In the genomic region with DNA sequence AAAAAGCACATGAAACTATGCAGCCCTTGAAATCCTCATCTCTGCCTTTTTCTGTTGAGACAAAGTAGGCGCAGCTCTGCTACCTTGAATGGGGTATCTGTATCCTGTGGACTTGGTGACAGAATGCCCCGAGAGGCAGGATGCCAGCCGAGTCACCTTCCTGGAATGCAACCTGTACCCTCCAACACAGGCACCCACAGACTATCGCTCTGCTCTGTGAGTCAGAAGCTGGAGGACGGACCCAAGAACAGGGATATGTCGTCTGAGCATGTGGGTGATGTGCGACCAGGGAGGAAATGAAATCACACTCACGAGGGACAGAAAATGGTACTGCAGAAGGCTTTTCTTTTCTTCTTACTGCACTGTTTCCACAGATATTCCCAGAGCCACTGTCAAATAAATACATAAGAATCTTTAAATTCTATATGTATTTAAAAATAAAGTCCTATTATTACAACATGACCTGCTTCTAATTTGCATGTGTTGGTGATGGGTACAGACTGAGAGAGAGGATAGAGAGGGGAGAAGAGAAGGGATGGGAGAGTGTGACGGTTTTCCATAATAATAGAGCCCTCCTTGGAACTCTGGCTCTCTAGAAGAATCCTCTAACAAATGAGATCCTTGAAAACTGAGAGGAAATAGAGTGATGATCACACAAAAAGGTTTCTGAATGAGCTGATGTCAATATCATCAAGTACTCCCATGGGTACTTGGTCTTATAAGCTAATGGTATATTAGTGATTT, we compare ENCODE assay signal across 10 cellular contexts.
DNase-seq lines count a peak whose midpoint lies in the region; ATAC-seq and TF ChIP-seq lines count a peak whose summit lies in the region.
"Had no signal": no experiment of that assay in that cellular context is flagged by ENCODE, and none has a peak within 500 bp of the region (broad histone marks: within the 10 kb centered on the region; RNA-seq: fewer than 3 reads in every experiment).

No MANE protein-coding gene starts in this region.

- peaks cover 85% of the 10 kb centered on the region for H3K4me1 ChIP-seq in Loucy (ENCODE audit: insufficient read depth, low read length, poor library complexity, severe bottlenecking)
- no peaks in the 10 kb centered on the region for H3K4me1 ChIP-seq in gastrocnemius medialis
- H3K4me1 ChIP-seq: lower lobe of right lung had no signal

- TF ChIP-seq POLR2A in gastrocnemius medialis (IDR thresholded peaks at IDR 0.05), result no peak

- H3K27me3 Mint-ChIP-seq in MCF 10A (ENCODE audit: insufficient read depth, unreplicated experiment), result no peaks in the 10 kb centered on the region
- no peaks in the 10 kb centered on the region for H3K27me3 Mint-ChIP-seq in osteocyte (ENCODE audit: unreplicated experiment)

- POLR2A ChIA-PET in MCF 10A (lab: Yijun Ruan, JAX), result interaction anchor here (2.3 kb wide), 1 partner anchor 15 kb away, joined by 6 read pairs; no protein-coding TSS in a partner anchor

- DNase-seq in ACHN (peak; percentile 88), MCF 10A (ENCODE audit: unreplicated experiment) (peak; percentile 75), osteocyte (ENCODE audit: extremely low spot score, unreplicated experiment) (no peak), NCI-H2029 (lab: John Stamatoyannopoulos, UW) (no peak), SHP77 treated with DMSO at 0.1 percent for 48 hours (lab: John Stamatoyannopoulos, UW) (no peak), gastrocnemius medialis (no peak)
- DNase-seq: lower lobe of right lung had no signal

- no peak for TF ChIP-seq CTCF in Loucy (conservative IDR thresholded peaks at IDR 0.05; ENCODE audit: low read length)
- TF ChIP-seq CTCF in MCF 10A (IDR thresholded peaks at IDR 0.05; ENCODE audit: unreplicated experiment), result no peak
- TF ChIP-seq CTCF in osteocyte (IDR thresholded peaks at IDR 0.05), result no peak
- TF ChIP-seq CTCF in gastrocnemius medialis (IDR thresholded peaks at IDR 0.05 in 4 of 5, conservative IDR thresholded peaks at IDR 0.05 in 1 of 5), result no peak

- H3K36me3 ChIP-seq in Loucy (ENCODE audit: insufficient read depth, low read length) (no peaks in the 10 kb centered on the region), gastrocnemius medialis (no peaks in the 10 kb centered on the region)
- H3K36me3 ChIP-seq: lower lobe of right lung had no signal

- H3K27ac ChIP-seq in gastrocnemius medialis, result no peak overlapping the region
- H3K27ac ChIP-seq: lower lobe of right lung, VCaP had no signal

- H3K9me3 Mint-ChIP-seq in MCF 10A (ENCODE audit: unreplicated experiment) (no peaks in the 10 kb centered on the region), osteocyte (ENCODE audit: unreplicated experiment) (no peaks in the 10 kb centered on the region)

- H3K4me2 ChIP-seq in Loucy (ENCODE audit: low read depth, low read length, poor library complexity, severe bottlenecking), result peak overlapping the region; percentile 63

- H3K4me3 ChIP-seq in Loucy (ENCODE audit: low read length, poor library complexity, severe bottlenecking) (peak overlapping the region; percentile 36), gastrocnemius medialis (no peak overlapping the region)
- H3K4me3 ChIP-seq: lower lobe of right lung had no signal

- H3K36me3 Mint-ChIP-seq in MCF 10A (ENCODE audit: insufficient read depth, unreplicated experiment) (no peaks in the 10 kb centered on the region), osteocyte (ENCODE audit: unreplicated experiment) (no peaks in the 10 kb centered on the region)

- in situ Hi-C loops in ACHN (cut with HindIII; ENCODE audit: low pct_ligation_motif_present, low pct_unique_long_range_greater_than_20kb, low sequenced_read_pairs), result no loop called here
- in situ Hi-C loops in gastrocnemius medialis (cut with MboI; ENCODE audit: low sequenced_read_pairs in 4 of 4), result no loop called here

- H4K20me1 ChIP-seq in Loucy (ENCODE audit: insufficient read depth, low read length, poor library complexity, severe bottlenecking), result no peaks in the 10 kb centered on the region

- peak overlapping the region; percentile 70 for H3K9ac ChIP-seq in Loucy (ENCODE audit: low read depth, low read length, poor library complexity, severe bottlenecking)

- no peaks in the 10 kb centered on the region for H3K9me2 ChIP-seq in Loucy (replicated peaks; ENCODE audit: low read depth, low read length)

- BruUV-seq in MCF 10A (replicated peaks; lab: Mats Ljungman, UMichigan), result no TSS peak

- peak overlapping the region; percentile 50 for H3K27ac Mint-ChIP-seq in MCF 10A (ENCODE audit: low read depth, unreplicated experiment)
- peak overlapping the region; percentile 74 for H3K27ac Mint-ChIP-seq in osteocyte (ENCODE audit: unreplicated experiment)

- no peaks in the 10 kb centered on the region for H3K79me2 ChIP-seq in Loucy (ENCODE audit: insufficient read depth, low read length)

- no peaks in the 10 kb centered on the region for H3K9me3 ChIP-seq in Loucy (ENCODE audit: insufficient read depth, low read depth, low read length)
- H3K9me3 ChIP-seq in gastrocnemius medialis, result no peaks in the 10 kb centered on the region
- H3K9me3 ChIP-seq: lower lobe of right lung had no signal

- no peak for ATAC-seq in GM18861 (IDR thresholded peaks at IDR 0.05; ENCODE audit: unreplicated experiment)
- no peak for ATAC-seq in gastrocnemius medialis

- peaks cover 27% of the 10 kb centered on the region for H3F3A ChIP-seq in Loucy (ENCODE audit: low read depth)

- no peaks in the 10 kb centered on the region for H3K27me3 ChIP-seq in Loucy (ENCODE audit: insufficient read depth, low read length, poor library complexity, severe bottlenecking)
- no peaks in the 10 kb centered on the region for H3K27me3 ChIP-seq in gastrocnemius medialis

- H2AFZ ChIP-seq in Loucy (ENCODE audit: low read length), result no peak overlapping the region

- H3K4me3 Mint-ChIP-seq in MCF 10A (ENCODE audit: unreplicated experiment) (no peak overlapping the region), osteocyte (ENCODE audit: unreplicated experiment) (no peak overlapping the region)

- peaks cover 14% of the 10 kb centered on the region for H3K4me1 Mint-ChIP-seq in MCF 10A (ENCODE audit: insufficient read depth, unreplicated experiment)
- H3K4me1 Mint-ChIP-seq in osteocyte (ENCODE audit: unreplicated experiment), result peaks cover 32% of the 10 kb centered on the region

- intact Hi-C loops in MCF 10A (cut with micrococcal nuclease) (no loop called here), gastrocnemius medialis (cut with DNase I; ENCODE audit: low total_unique reads) (no loop called here)

- CTCF ChIA-PET in MCF 10A (lab: Yijun Ruan, JAX), result interaction anchor here (1.0 kb wide), 1 partner anchor 187 kb away, joined by 3 read pairs; no protein-coding TSS in a partner anchor

Comparison
In these comparisons a context has a peak if more than half of its experiments do, and no peak if none do; other contexts are left out.
1. DNase-seq: peak in ACHN (single experiment) and MCF 10A (single experiment); none in osteocyte (single experiment), NCI-H2029 (single experiment), SHP77 treated with DMSO at 0.1 percent for 48 hours (single experiment) and gastrocnemius medialis (0 of 2).